25 cellular contexts compared by ENCODE assay signal in genomic region chr5:2172471-2172870, GRCh38.
"Had no signal": no experiment of that assay in that cellular context is flagged by ENCODE, and none has a peak within 500 bp of the region (broad histone marks: within the 10 kb centered on the region; RNA-seq: fewer than 3 reads in every experiment).

No MANE protein-coding gene starts in this region.

- H3K36me3 ChIP-seq: esophagus muscularis mucosa, gastroesophageal sphincter, lower lobe of right lung, ovary, sigmoid colon, tibial artery had no signal

- ATAC-seq: foreskin keratinocyte; gastroesophageal sphincter; left ventricle myocardium superior; lower lobe of right lung; natural killer cell; psoas muscle; right cardiac atrium; stimulated activated memory B cell treated with anti-CD40 and anti-IgM and Interleukin-4, amounts not matched to agents 10 μg/mL and 1 μg/mL and 100 μg/mL, for 72 hours; stimulated activated naive CD8-positive, alpha-beta T cell treated with anti-CD3 and anti-CD28 coated beads, Interleukin-15, Interleukin-2, amounts not matched to agents 100 U/mL and 50 U/mL, for 24 hours had no signal

- DNase-seq: dermis blood vessel endothelial cell; effector memory CD4-positive, alpha-beta T cell; foreskin keratinocyte; glutamatergic neuron; hypothalamus; immature natural killer cell; islet precursor cell; kidney glomerular epithelial cell; left ventricle myocardium superior; lower lobe of right lung; natural killer cell; nucleus accumbens; ovary; psoas muscle; right cardiac atrium; sigmoid colon; stimulated activated CD4-positive, alpha-beta T cell treated with anti-CD3 and anti-CD28 coated beads, Interleukin-4, amount 100 ng/mL, for 4 hours; stimulated activated naive CD8-positive, alpha-beta T cell treated with anti-CD3 and anti-CD28 coated beads, Interleukin-15, Interleukin-2, amounts not matched to agents 100 U/mL and 50 U/mL, for 24 hours; substantia nigra; testis had no signal

- H3K4me1 ChIP-seq: esophagus muscularis mucosa, gastroesophageal sphincter, lower lobe of right lung, psoas muscle, sigmoid colon, testis, tibial artery had no signal

- H3K27ac ChIP-seq: coronary artery, esophagus muscularis mucosa, foreskin keratinocyte, gastroesophageal sphincter, lower lobe of right lung, ovary, psoas muscle, sigmoid colon, testis, tibial artery had no signal

- H3K27me3 ChIP-seq: foreskin keratinocyte, ovary, testis had no signal

- H3K4me3 ChIP-seq: coronary artery, esophagus muscularis mucosa, gastroesophageal sphincter, lower lobe of right lung, ovary, psoas muscle, sigmoid colon, testis, tibial artery had no signal

- H3K9me3 ChIP-seq: esophagus muscularis mucosa, gastroesophageal sphincter, lower lobe of right lung, ovary, psoas muscle, sigmoid colon, testis, tibial artery had no signal
